Comparison of ENCODE assay signal across 23 cellular contexts in the genomic region with DNA sequence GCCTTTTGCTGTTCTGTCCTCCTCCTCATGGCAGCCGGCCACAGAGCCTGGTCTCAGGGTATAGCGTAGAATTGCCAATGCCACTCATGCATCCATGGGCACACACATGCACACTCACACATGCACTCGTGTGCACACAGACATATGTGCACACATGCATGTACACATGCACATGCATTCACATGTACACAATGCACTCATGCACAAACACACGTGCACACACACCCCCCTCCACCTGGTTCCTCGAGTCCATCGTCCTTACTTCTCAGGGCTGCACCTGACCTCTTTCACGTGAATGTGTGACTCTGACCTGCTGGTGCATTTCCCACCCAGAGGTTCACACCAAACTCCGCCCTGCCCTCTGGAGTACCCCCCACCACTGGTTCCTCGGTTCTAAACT.
DNase-seq lines count a peak whose midpoint lies in the region; ATAC-seq, FAIRE-seq and TF ChIP-seq lines count a peak whose summit lies in the region.
"Had no signal": no experiment of that assay in that cellular context is flagged by ENCODE, and none has a peak within 500 bp of the region (broad histone marks: within the 10 kb centered on the region; RNA-seq: fewer than 3 reads in every experiment).

No MANE protein-coding gene starts in this region.

- no peak overlapping the region for H4K5ac ChIP-seq in H9 (ENCODE audit: insufficient read length, low read depth, low read length)

- H3T11ph ChIP-seq in H9 (ENCODE audit: low read length) = no peak overlapping the region

- H2BK5ac ChIP-seq in H9 (ENCODE audit: insufficient read length, low read length) = no peak overlapping the region

- H3K9me3 ChIP-seq in H9 (ENCODE audit: control insufficient read depth, low read depth, low read length) (no peaks in the 10 kb centered on the region), neural progenitor cell (ENCODE audit: low read depth) (no peaks in the 10 kb centered on the region), small intestine (ENCODE audit: control insufficient read depth, low read depth) (no peaks in the 10 kb centered on the region)
- H3K9me3 ChIP-seq: pancreas, thoracic aorta had no signal

- H2AFZ ChIP-seq in H9 (ENCODE audit: low read length) = no peak overlapping the region
- H2AFZ ChIP-seq in neural progenitor cell (replicated peaks) = no peak overlapping the region

- H3K79me2 ChIP-seq in H9 (ENCODE audit: insufficient read depth, low read length) = no peaks in the 10 kb centered on the region; the same call in 1 of the 2 replicates
- H3K79me2 ChIP-seq in neural progenitor cell (ENCODE audit: low read depth) = no peaks in the 10 kb centered on the region

- H3K36me3 Mint-ChIP-seq in activated naive CD4-positive, alpha-beta T cell treated with anti-CD3 and anti-CD28 coated beads for 36 hours (ENCODE audit: low read depth) = peaks cover 25% of the 10 kb centered on the region
- H3K36me3 Mint-ChIP-seq in H9 (ENCODE audit: insufficient read depth in 1 of 3, low read depth in 3 of 3) (no peaks in the 10 kb centered on the region), neural progenitor cell (no peaks in the 10 kb centered on the region)
- peaks cover 3% of the 10 kb centered on the region for H3K36me3 Mint-ChIP-seq in activated naive CD8-positive, alpha-beta T cell

- H3K27ac Mint-ChIP-seq in activated naive CD4-positive, alpha-beta T cell treated with anti-CD3 and anti-CD28 coated beads for 36 hours = peak overlapping the region; percentile 95
- H3K27ac Mint-ChIP-seq in H9 = peak overlapping the region in 2 of 3 experiments; percentile 17 to 34; a peak in 1 of 7 replicates
- H3K27ac Mint-ChIP-seq in activated naive CD8-positive, alpha-beta T cell = peak overlapping the region; percentile 100
- peak overlapping the region; percentile 58 for H3K27ac Mint-ChIP-seq in neural progenitor cell
- H3K27ac Mint-ChIP-seq: endodermal cell had no signal

- H3K9ac ChIP-seq in H9 (ENCODE audit: extremely low read depth, insufficient read length, low read length) (no peak overlapping the region), neural progenitor cell (no peak overlapping the region)

- H3K27me3 ChIP-seq in H9 (ENCODE audit: insufficient read depth, low read length) = no peaks in the 10 kb centered on the region
- H3K27me3 ChIP-seq in neural progenitor cell = no peaks in the 10 kb centered on the region
- no peaks in the 10 kb centered on the region for H3K27me3 ChIP-seq in small intestine (ENCODE audit: control insufficient read depth in 2 of 2, insufficient read depth in 2 of 2, low read length in 2 of 2)
- H3K27me3 ChIP-seq: pancreas had no signal

- H3K4me1 Mint-ChIP-seq in activated naive CD4-positive, alpha-beta T cell treated with anti-CD3 and anti-CD28 coated beads for 36 hours (ENCODE audit: low read depth) = peaks cover 99% of the 10 kb centered on the region
- peaks cover 2 to 13% of the 10 kb centered on the region in 2 experiments; a peak in 1 of 4 replicates for H3K4me1 Mint-ChIP-seq in H9
- H3K4me1 Mint-ChIP-seq in activated naive CD8-positive, alpha-beta T cell (ENCODE audit: low read depth) = peaks cover 98% of the 10 kb centered on the region
- H3K4me1 Mint-ChIP-seq in neural progenitor cell = peaks cover 11% of the 10 kb centered on the region

- H2BK15ac ChIP-seq in H9 (ENCODE audit: low read depth, low read length) = no peak overlapping the region

- no peaks in the 10 kb centered on the region for H3K9me3 Mint-ChIP-seq in activated naive CD4-positive, alpha-beta T cell treated with anti-CD3 and anti-CD28 coated beads for 36 hours
- H3K9me3 Mint-ChIP-seq in H9 (no peaks in the 10 kb centered on the region), neural progenitor cell (no peaks in the 10 kb centered on the region)
- H3K9me3 Mint-ChIP-seq in activated naive CD8-positive, alpha-beta T cell (ENCODE audit: low read depth) = no peaks in the 10 kb centered on the region
- H3K9me3 Mint-ChIP-seq: endodermal cell had no signal

- H2AK5ac ChIP-seq in H9 (ENCODE audit: insufficient read length, low read length) = no peak overlapping the region

- WGBS in H9 (ENCODE audit: extremely low coverage, insufficient read length, low lambda C conversion rate) = no CpG with 5 or more reads among the region's 9 CpGs
- 73 to 81% (median 76%) methylated on average over 9 of the region's 9 CpGs for WGBS in small intestine, 3 donors

- H3K4me3 ChIP-seq in neural progenitor cell = no peak overlapping the region
- no peak overlapping the region for H3K4me3 ChIP-seq in small intestine (ENCODE audit: low read depth in 1 of 2, low read length in 2 of 2)
- H3K4me3 ChIP-seq: pancreas, thoracic aorta had no signal

- H2BK120ac ChIP-seq in H9 (ENCODE audit: low read depth, low read length, poor library complexity, severe bottlenecking) = no peak overlapping the region

- DNase-seq in activated naive CD4-positive, alpha-beta T cell treated with anti-CD3 and anti-CD28 coated beads for 36 hours = no peak
- no peak for DNase-seq in activated naive CD4-positive, alpha-beta T cell treated with Interleukin-2 at 50 U/mL for 16 hours
- DNase-seq in H9 = no peak
- no peak for DNase-seq in neural progenitor cell (ENCODE audit: low spot score)
- no peak for DNase-seq in small intestine
- DNase-seq: activated gamma-delta T cell treated with Interleukin-2 at 50 U/mL for 16 hours, COR-L47, DND-41, endodermal cell, GOT3, KG1, mammary epithelial cell, NCI-H187 treated with DMSO at 0.1 percent for 48 hours, NCI-H748 treated with DMSO at 0.1 percent for 48 hours, pancreas, SHP77, SW 1271 had no signal

- intact Hi-C loops in activated naive CD4-positive, alpha-beta T cell treated with anti-CD3 and anti-CD28 coated beads for 36 hours (cut with micrococcal nuclease) = no loop called here

- H4K20me1 ChIP-seq in H9 (ENCODE audit: control insufficient read depth, insufficient read depth, insufficient read length) (no peaks in the 10 kb centered on the region), neural progenitor cell (ENCODE audit: low read depth) (no peaks in the 10 kb centered on the region)

- no peak for TF ChIP-seq CTCF in H9 (conservative IDR thresholded peaks at IDR 0.05)
- TF ChIP-seq CTCF in neural progenitor cell (IDR thresholded peaks at IDR 0.05) = no peak

- H2BK12ac ChIP-seq in H9 (ENCODE audit: insufficient read length, low read depth, low read length) = no peak overlapping the region

- H3K23me2 ChIP-seq in H9 (ENCODE audit: insufficient read length, low read depth, low read length, poor library complexity, severe bottlenecking) = no peaks in the 10 kb centered on the region

- no peak overlapping the region for H4K8ac ChIP-seq in H9 (replicated peaks; ENCODE audit: insufficient read length, low read depth, low read length)

- no peak overlapping the region for H2BK20ac ChIP-seq in H9 (ENCODE audit: low read depth, low read length, poor library complexity, severe bottlenecking)

- H3K79me1 ChIP-seq in H9 (ENCODE audit: insufficient read depth, low read depth, low read length, poor library complexity, severe bottlenecking) = no peaks in the 10 kb centered on the region

- H3K14ac ChIP-seq in H9 (ENCODE audit: insufficient read depth, low read length) = no peak overlapping the region

- ATAC-seq in HG02870 (IDR thresholded peaks at IDR 0.05; ENCODE audit: unreplicated experiment) = no peak
- ATAC-seq: pancreas, sciatic nerve had no signal

- no peaks in the 10 kb centered on the region for H3K4me1 ChIP-seq in H9 (ENCODE audit: insufficient read depth, low read length)
- H3K4me1 ChIP-seq in neural progenitor cell = no peaks in the 10 kb centered on the region
- no peaks in the 10 kb centered on the region for H3K4me1 ChIP-seq in small intestine (ENCODE audit: control insufficient read depth in 2 of 2, insufficient read depth in 1 of 2, low read depth in 1 of 2, low read length in 1 of 2)
- H3K4me1 ChIP-seq: pancreas had no signal

- H3K4ac ChIP-seq in H9 (ENCODE audit: low read depth, low read length) = no peak overlapping the region

- no peak overlapping the region for H3K56ac ChIP-seq in H9 (ENCODE audit: insufficient read length, low read depth, low read length)

- H3K36me3 ChIP-seq in neural progenitor cell = no peaks in the 10 kb centered on the region
- H3K36me3 ChIP-seq in small intestine (ENCODE audit: control insufficient read depth in 2 of 2, insufficient read depth in 2 of 2, low read length in 2 of 2) = no peaks in the 10 kb centered on the region
- H3K36me3 ChIP-seq: pancreas, thoracic aorta had no signal

- no peak overlapping the region for H3K23ac ChIP-seq in H9 (ENCODE audit: insufficient read length, low read depth, low read length)

- no peaks in the 10 kb centered on the region for H3K27me3 Mint-ChIP-seq in activated naive CD4-positive, alpha-beta T cell treated with anti-CD3 and anti-CD28 coated beads for 36 hours (ENCODE audit: low read depth)
- H3K27me3 Mint-ChIP-seq in H9 (ENCODE audit: low read depth) (no peaks in the 10 kb centered on the region), neural progenitor cell (ENCODE audit: insufficient read depth, low read depth) (peaks cover 2% of the 10 kb centered on the region)
- no peaks in the 10 kb centered on the region for H3K27me3 Mint-ChIP-seq in activated naive CD8-positive, alpha-beta T cell

- H3K4me2 ChIP-seq in H9 (ENCODE audit: insufficient read depth, insufficient read length, low read length) (no peak overlapping the region), neural progenitor cell (no peak overlapping the region)

- H3K4me3 Mint-ChIP-seq in activated naive CD4-positive, alpha-beta T cell treated with anti-CD3 and anti-CD28 coated beads for 36 hours = peak overlapping the region; percentile 19
- H3K4me3 Mint-ChIP-seq in H9 (no peak overlapping the region), neural progenitor cell (no peak overlapping the region)
- peak overlapping the region; percentile 86 for H3K4me3 Mint-ChIP-seq in activated naive CD8-positive, alpha-beta T cell
- H3K4me3 Mint-ChIP-seq: endodermal cell had no signal

- no peak for FAIRE-seq in small intestine (lab: Jason Lieb, UNC)
- FAIRE-seq: GM12892, GM19239, pancreas had no signal

- CTCF ChIA-PET in activated naive CD4-positive, alpha-beta T cell treated with anti-CD3 and anti-CD28 coated beads for 36 hours (lab: Charles Lee) = interaction anchor here (1.4 kb wide), 1 partner anchor 7 kb away, joined by 4 read pairs; no protein-coding TSS in a partner anchor

- H3K18ac ChIP-seq in H9 (ENCODE audit: insufficient read length, low read depth, low read length) = no peak overlapping the region

- no peak overlapping the region for H3K27ac ChIP-seq in H9 (ENCODE audit: insufficient read length, low read depth, low read length)
- H3K27ac ChIP-seq in neural progenitor cell = no peak overlapping the region
- H3K27ac ChIP-seq in small intestine (ENCODE audit: low read depth in 1 of 2, low read length in 1 of 2) = no peak overlapping the region
- H3K27ac ChIP-seq: pancreas, thoracic aorta had no signal

- H3F3A ChIP-seq in neural progenitor cell (ENCODE audit: low read depth) = no peaks in the 10 kb centered on the region

- H4K91ac ChIP-seq in H9 (ENCODE audit: insufficient read length, low read depth, low read length) = no peak overlapping the region

Comparison
In these comparisons a context has a peak if more than half of its experiments do, and no peak if none do; other contexts are left out.
1. H3K27ac Mint-ChIP-seq: peak in every context shown above with its lines; median percentile 100 in activated naive CD8-positive, alpha-beta T cell; 95 in activated naive CD4-positive, alpha-beta T cell treated with anti-CD3 and anti-CD28 coated beads for 36 hours; 58 in neural progenitor cell; 26 in H9.
2. H3K4me3 Mint-ChIP-seq: peak in activated naive CD4-positive, alpha-beta T cell treated with anti-CD3 and anti-CD28 coated beads for 36 hours (single experiment) and activated naive CD8-positive, alpha-beta T cell (single experiment); none in H9 (0 of 2) and neural progenitor cell (single experiment).